17 cellular contexts compared by ENCODE assay signal in genomic region chr2:24509840-24510239, GRCh38. TPM values are rescaled to one million over a fixed set of nuclear protein-coding genes. Genes with fewer than 3 reads are reported as not detected.
DNase-seq lines count a peak whose midpoint lies in the region; ATAC-seq and TF ChIP-seq lines count a peak whose summit lies in the region.
"Had no signal": no experiment of that assay in that cellular context is flagged by ENCODE, and none has a peak within 500 bp of the region (broad histone marks: within the 10 kb centered on the region; RNA-seq: fewer than 3 reads in every experiment).

No MANE protein-coding gene starts in this region.

- peak; percentile 9 for DNase-seq in germinal center (ENCODE audit: low spot score)
- no peak for DNase-seq in SIG-M5 (lab: John Stamatoyannopoulos, UW)
- no peak for DNase-seq in NCI-H1417 treated with DMSO at 0.1 percent for 48 hours (lab: John Stamatoyannopoulos, UW)
- no peak for DNase-seq in adrenal gland
- DNase-seq in mesothelial cell of epicardium (ENCODE audit: low spot score in 2 of 2, unreplicated experiment in 2 of 2) = no peak
- DNase-seq: activated CD4-positive, CD25-positive, alpha-beta regulatory T cell treated with anti-CD3 and anti-CD28 coated beads, Interleukin-2, amount 50 U/mL, for 72 hours; activated CD8-positive, alpha-beta memory T cell treated with anti-CD3 and anti-CD28 coated beads, Interleukin-2, amount 50 U/mL, for 48 hours; AML-193; NCI-H2029 treated with DMSO at 0.1 percent for 48 hours; NCI-H748 treated with DMSO at 0.1 percent for 48 hours; right cardiac atrium; stimulated activated CD4-positive, alpha-beta T cell treated with anti-CD3 and anti-CD28 coated beads, Interleukin-1b, Interleukin-23, amount 100 ng/mL, for 48 hours; tibial artery had no signal

- TF ChIP-seq POLR2A in adrenal gland (IDR thresholded peaks at IDR 0.05) = no peak

- no peak overlapping the region for H3K27ac ChIP-seq in adrenal gland
- H3K27ac ChIP-seq: tibial artery had no signal

- H3K4me1 Mint-ChIP-seq in mesothelial cell of epicardium = peaks cover 15% of the 10 kb centered on the region

- ATAC-seq in GM18861 (IDR thresholded peaks at IDR 0.05; ENCODE audit: unreplicated experiment) (peak; percentile 37), GM21526 (IDR thresholded peaks at IDR 0.05; ENCODE audit: low FRiP score, unreplicated experiment) (peak; percentile 48), HG03060 (IDR thresholded peaks at IDR 0.05; ENCODE audit: low read depth, unreplicated experiment) (peak; percentile 34)
- ATAC-seq: right cardiac atrium had no signal

- H3K27me3 ChIP-seq in adrenal gland = no peaks in the 10 kb centered on the region
- H3K27me3 ChIP-seq: tibial artery had no signal

- peaks cover 3% of the 10 kb centered on the region for H3K36me3 Mint-ChIP-seq in mesothelial cell of epicardium

- TF ChIP-seq CTCF in adrenal gland (IDR thresholded peaks at IDR 0.05) (no peak), mesothelial cell of epicardium (IDR thresholded peaks at IDR 0.05; ENCODE audit: unreplicated experiment) (no peak)

- no peaks in the 10 kb centered on the region for H3K36me3 ChIP-seq in adrenal gland (replicated peaks in 1 of 2)
- H3K36me3 ChIP-seq: tibial artery had no signal

- H3K27ac Mint-ChIP-seq in mesothelial cell of epicardium = no peak overlapping the region
- H3K27ac Mint-ChIP-seq: activated naive CD8-positive, alpha-beta T cell had no signal

- no peak overlapping the region for H3K4me3 ChIP-seq in adrenal gland
- H3K4me3 ChIP-seq: tibial artery had no signal

- no peaks in the 10 kb centered on the region for H3K9me3 Mint-ChIP-seq in mesothelial cell of epicardium

- no peak overlapping the region for H3K4me3 Mint-ChIP-seq in mesothelial cell of epicardium
- H3K4me3 Mint-ChIP-seq: activated naive CD8-positive, alpha-beta T cell had no signal

- 88 to 100% (median 95%) methylated on average over 3 of the region's 3 CpGs for WGBS in adrenal gland, 4 donors

- no peaks in the 10 kb centered on the region for H3K9me3 ChIP-seq in adrenal gland (replicated peaks in 1 of 3)
- H3K9me3 ChIP-seq: tibial artery had no signal

- intact Hi-C loops in adrenal gland (cut with DNase I) = no loop called here

- H3K4me1 ChIP-seq in adrenal gland (replicated peaks in 1 of 2) = peaks cover 21 to 48% of the 10 kb centered on the region in 2 donors

- H3K27me3 Mint-ChIP-seq in mesothelial cell of epicardium (ENCODE audit: low read depth) = no peaks in the 10 kb centered on the region
- H3K27me3 Mint-ChIP-seq: activated naive CD8-positive, alpha-beta T cell had no signal

RNA-seq across cellular contexts. Expression of gene NCOA1, which starts 18.8 kb away (rescaled TPM):
- total RNA-seq in adrenal gland (10 to 100 TPM; 41.0 to 85.5 (median 60.7) TPM), mesothelial cell of epicardium (35.1 to 37.1 TPM (median 36.8 TPM) in 3 replicates)
- 10 to 100 TPM; 13.6 to 40.6 (median 14.6) TPM for polyA plus RNA-seq in adrenal gland
